8 cellular contexts compared by ENCODE assay signal in the genomic region with DNA sequence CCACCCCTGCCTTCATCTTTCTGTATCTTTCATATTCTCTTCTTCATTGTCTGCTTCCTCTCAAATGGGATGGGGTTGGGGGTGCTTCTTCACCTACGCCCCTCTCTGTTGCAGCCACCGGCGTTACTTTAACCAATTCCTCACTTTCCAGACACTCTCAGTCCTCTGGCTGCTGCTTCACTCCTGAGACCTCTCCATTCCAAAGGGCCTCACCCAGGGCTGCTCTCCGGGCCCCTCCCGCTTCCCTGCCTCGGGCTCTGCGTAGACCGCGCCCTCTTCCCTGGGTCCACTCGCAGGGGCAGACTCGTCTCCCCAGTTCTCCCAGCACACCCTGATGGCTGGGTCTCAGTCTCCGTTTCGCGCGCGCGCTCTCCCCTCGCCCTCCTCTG. TPM values are rescaled to one million over a fixed set of nuclear protein-coding genes. Genes with fewer than 3 reads are reported as not detected.
DNase-seq lines count a peak whose midpoint lies in the region; ATAC-seq and TF ChIP-seq lines count a peak whose summit lies in the region.

No MANE protein-coding gene starts in this region.

- H2BK15ac ChIP-seq in neuronal stem cell (ENCODE audit: low read length), result no peak overlapping the region

- no peak overlapping the region for H4K8ac ChIP-seq in neuronal stem cell (ENCODE audit: low read depth, low read length)

- peak overlapping the region; percentile 81 for H3K27ac ChIP-seq in VCaP
- H3K27ac ChIP-seq in foreskin keratinocyte, result peak overlapping the region; percentile 75
- peak overlapping the region; percentile 83 for H3K27ac ChIP-seq in neuronal stem cell (replicated peaks; ENCODE audit: low read length)

- DNase-seq in ELF-1 (ENCODE audit: low read depth, low spot score) (peak; percentile 81), foreskin keratinocyte (no peak), neuronal stem cell (ENCODE audit: low spot score) (no peak), NCI-H2107 treated with DMSO at 0.1 percent for 48 hours (lab: John Stamatoyannopoulos, UW; ENCODE audit: unreplicated experiment) (no peak)
- DNase-seq in activated CD4-positive, alpha-beta T cell treated with anti-CD3 and anti-CD28 coated beads for 1 hour, result no peak

- no peak overlapping the region for H2BK120ac ChIP-seq in neuronal stem cell (ENCODE audit: low read depth, low read length)

- peak overlapping the region; percentile 100 for H2AFZ ChIP-seq in neuronal stem cell (ENCODE audit: low read length)

- H3K4ac ChIP-seq in neuronal stem cell (ENCODE audit: low read length), result no peak overlapping the region

- no peaks in the 10 kb centered on the region for H3K36me3 ChIP-seq in neuronal stem cell (replicated peaks in 1 of 2; ENCODE audit: control insufficient read depth in 2 of 2, insufficient read depth in 2 of 2, low read length in 2 of 2)

- ATAC-seq in HG03139 (IDR thresholded peaks at IDR 0.05; ENCODE audit: unreplicated experiment) (peak; percentile 6), foreskin keratinocyte (peak; percentile 70), GM18861 (IDR thresholded peaks at IDR 0.05; ENCODE audit: unreplicated experiment) (no peak)

- no CpG with 5 or more reads among the region's 18 CpGs for WGBS in neuronal stem cell (ENCODE audit: extremely low coverage in 2 of 2, insufficient read length in 2 of 2, insufficient replicate concordance in 1 of 2), 2 donors

- no peak overlapping the region for H2BK12ac ChIP-seq in neuronal stem cell (ENCODE audit: low read length)

- peak overlapping the region; percentile 47 for H3K14ac ChIP-seq in neuronal stem cell (ENCODE audit: low read length)

- H3K79me1 ChIP-seq in neuronal stem cell (ENCODE audit: low read depth, low read length), result no peaks in the 10 kb centered on the region

- peak overlapping the region; percentile 39 for H2AK5ac ChIP-seq in neuronal stem cell (ENCODE audit: low read depth, low read length)

- H3K4me1 ChIP-seq in foreskin keratinocyte (no peaks in the 10 kb centered on the region), neuronal stem cell (ENCODE audit: control insufficient read depth in 2 of 2, insufficient read depth in 1 of 2, low read depth in 1 of 2, low read length in 2 of 2) (peaks cover 0 to 6% of the 10 kb centered on the region in 2 donors)

- no peak overlapping the region for H4K91ac ChIP-seq in neuronal stem cell (ENCODE audit: low read depth, low read length, poor library complexity)

- H2BK5ac ChIP-seq in neuronal stem cell (ENCODE audit: low read length), result peak overlapping the region; percentile 94

- peak overlapping the region; percentile 93 for H3K18ac ChIP-seq in neuronal stem cell (ENCODE audit: low read length)

- peak overlapping the region; percentile 80 to 88 for H3K4me3 ChIP-seq in neuronal stem cell (ENCODE audit: low read length in 2 of 2)

- peak overlapping the region; percentile 76 for H3K4me2 ChIP-seq in neuronal stem cell (ENCODE audit: insufficient read depth, low read length, poor library complexity, severe bottlenecking)

- peak overlapping the region; percentile 83 for H3K9ac ChIP-seq in neuronal stem cell (ENCODE audit: low read depth, low read length, poor library complexity)

- H3K9me3 ChIP-seq in neuronal stem cell (replicated peaks in 1 of 2; ENCODE audit: control insufficient read depth in 2 of 2, insufficient read depth in 1 of 2, low read depth in 1 of 2, low read length in 2 of 2), result no peaks in the 10 kb centered on the region

- no peak for TF ChIP-seq CTCF in VCaP (conservative IDR thresholded peaks at IDR 0.05)
- no peak for TF ChIP-seq CTCF in foreskin keratinocyte (conservative IDR thresholded peaks at IDR 0.05)

- no peaks in the 10 kb centered on the region for H3K27me3 ChIP-seq in foreskin keratinocyte
- no peaks in the 10 kb centered on the region for H3K27me3 ChIP-seq in neuronal stem cell (ENCODE audit: control insufficient read depth in 3 of 3, insufficient read depth in 3 of 3, low read depth in 1 of 3, low read length in 3 of 3)

- peak overlapping the region; percentile 92 for H3K23ac ChIP-seq in neuronal stem cell (ENCODE audit: low read depth, low read length, poor library complexity)

RNA-seq across cellular contexts. Expression of gene SERPINB8, which starts 0.9 kb away (rescaled TPM):
- total RNA-seq in foreskin keratinocyte, result 37.8 and 39.4 TPM in 2 replicates
- 25.3 and 29.0 TPM in 2 replicates for polyA plus RNA-seq in foreskin keratinocyte
- polyA plus RNA-seq in neuronal stem cell (2013, experiment 1 of 2), result 0.35 TPM
- 0.44 TPM for polyA plus RNA-seq in neuronal stem cell (2013, experiment 2 of 2)

RNA-seq across cellular contexts. Expression of gene HMSD, which starts 21.7 kb away (rescaled TPM):
- total RNA-seq in foreskin keratinocyte, result 8.9 and 9.6 TPM in 2 replicates
- 9.0 and 10.7 TPM in 2 replicates for polyA plus RNA-seq in foreskin keratinocyte
- 15.0 TPM for polyA plus RNA-seq in neuronal stem cell (2013, experiment 1 of 2)
- 11.1 TPM for polyA plus RNA-seq in neuronal stem cell (2013, experiment 2 of 2)
